ENCODE assay signal across 30 cellular contexts in the genomic region with DNA sequence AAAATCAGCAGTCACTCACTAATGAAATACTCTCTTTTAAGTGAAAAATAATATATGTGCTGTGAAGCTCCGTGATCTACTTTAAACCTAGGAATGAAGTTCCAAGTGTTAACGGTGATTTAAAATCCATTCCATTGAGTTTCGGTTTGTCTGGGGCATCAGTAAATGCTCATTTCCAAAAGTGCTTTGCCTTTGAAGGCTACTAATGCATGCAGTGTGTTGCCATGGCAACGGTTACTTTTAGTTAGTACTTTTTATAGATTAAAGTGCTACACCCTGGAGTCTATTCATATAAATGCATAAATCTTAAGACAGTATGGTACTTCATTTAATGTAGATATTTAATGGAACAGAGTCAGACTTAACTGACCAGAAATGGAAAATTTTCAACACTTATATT. TPM values are rescaled to one million over a fixed set of nuclear protein-coding genes. Genes with fewer than 3 reads are reported as not detected.
"Had no signal": no experiment of that assay in that cellular context is flagged by ENCODE, and none has a peak within 500 bp of the region (broad histone marks: within the 10 kb centered on the region; RNA-seq: fewer than 3 reads in every experiment).

No MANE protein-coding gene starts in this region.

- H3K4me1 Mint-ChIP-seq: activated naive CD8-positive, alpha-beta T cell treated with anti-CD3 and anti-CD28 coated beads, Interleukin-2, amount 10 ng/mL, durations not matched to agents 7 days and 5 days; immature natural killer cell; nephron; stimulated activated naive B cell treated with anti-CD40 and anti-IgM and Interleukin-4, amounts not matched to agents 10 μg/mL and 1 μg/mL and 100 μg/mL, for 72 hours had no signal

- H3K36me3 Mint-ChIP-seq: activated naive CD8-positive, alpha-beta T cell treated with anti-CD3 and anti-CD28 coated beads, Interleukin-2, amount 10 ng/mL, durations not matched to agents 7 days and 5 days; immature natural killer cell; stimulated activated naive B cell treated with anti-CD40 and anti-IgM and Interleukin-4, amounts not matched to agents 10 μg/mL and 1 μg/mL and 100 μg/mL, for 72 hours had no signal

- ATAC-seq: activated T-cell treated with anti-CD3 and anti-CD28 coated beads, Interleukin-2, amount 50 U/mL, for 4 hours; sciatic nerve; SK-N-SH treated with all-trans-retinoic acid at 6 μM for 48 hours; stimulated activated naive B cell treated with anti-CD40 and anti-IgM and Interleukin-4, amounts not matched to agents 10 μg/mL and 1 μg/mL and 100 μg/mL, for 72 hours had no signal

- H3K27ac ChIP-seq: cardiac muscle cell, hepatocyte, neutrophil, parathyroid adenoma, upper lobe of left lung, WERI-Rb-1 had no signal

- H3K4me3 Mint-ChIP-seq: activated naive CD8-positive, alpha-beta T cell treated with anti-CD3 and anti-CD28 coated beads, Interleukin-2, amount 10 ng/mL, durations not matched to agents 7 days and 5 days; activated T-cell treated with anti-CD3 and anti-CD28 coated beads, Interleukin-2, amount 50 U/mL, for 4 hours; immature natural killer cell; nephron; stimulated activated naive B cell treated with anti-CD40 and anti-IgM and Interleukin-4, amounts not matched to agents 10 μg/mL and 1 μg/mL and 100 μg/mL, for 72 hours had no signal

- H3K9me3 Mint-ChIP-seq: activated naive CD8-positive, alpha-beta T cell treated with anti-CD3 and anti-CD28 coated beads, Interleukin-2, amount 10 ng/mL, durations not matched to agents 7 days and 5 days; activated T-cell treated with anti-CD3 and anti-CD28 coated beads, Interleukin-2, amount 50 U/mL, for 4 hours; activated T-helper 2 cell treated with anti-CD3 and anti-CD28 coated beads, Interferon-gamma antibody, Interleukin-2, Interleukin-4, amounts not matched to agents 10 μg/mL and 5 μg/mL and 100 μg/mL, durations not matched to agents 14 hours and 24 hours and 36 hours had no signal

- H3K27ac Mint-ChIP-seq: activated naive CD8-positive, alpha-beta T cell treated with anti-CD3 and anti-CD28 coated beads, Interleukin-2, amount 10 ng/mL, durations not matched to agents 7 days and 5 days; activated T-helper 2 cell treated with anti-CD3 and anti-CD28 coated beads, Interferon-gamma antibody, Interleukin-2, Interleukin-4, amounts not matched to agents 10 μg/mL and 5 μg/mL and 100 μg/mL, durations not matched to agents 14 hours and 24 hours and 36 hours; immature natural killer cell; nephron; stimulated activated naive B cell treated with anti-CD40 and anti-IgM and Interleukin-4, amounts not matched to agents 10 μg/mL and 1 μg/mL and 100 μg/mL, for 72 hours had no signal

- DNase-seq: activated CD4-positive, CD25-positive, alpha-beta regulatory T cell treated with anti-CD3 and anti-CD28 coated beads, Interleukin-2, amount 50 U/mL, for 72 hours; activated CD8-positive, alpha-beta memory T cell treated with anti-CD3 and anti-CD28 coated beads for 24 hours; activated CD8-positive, alpha-beta memory T cell treated with anti-CD3 and anti-CD28 coated beads, Interleukin-2, amount 50 U/mL, for 4 hours; activated naive CD4-positive, alpha-beta T cell treated with Interleukin-2 at 50 U/mL for 16 hours; activated naive CD8-positive, alpha-beta T cell treated with anti-CD3 and anti-CD28 coated beads, Interleukin-2, amount 10 ng/mL, durations not matched to agents 7 days and 5 days; activated T-cell treated with anti-CD3 and anti-CD28 coated beads, Interleukin-2, amount 50 U/mL, for 4 hours; dermis blood vessel endothelial cell; effector memory CD4-positive, alpha-beta T cell; glutamatergic neuron; immature natural killer cell; kidney glomerular epithelial cell; stimulated activated CD4-positive, alpha-beta T cell treated with anti-CD3 and anti-CD28 coated beads, Interleukin-15, amount 100 ng/mL, for 24 hours; stimulated activated CD8-positive, alpha-beta memory T cell treated with anti-CD3 and anti-CD28 coated beads, Interleukin-4, amount 100 ng/mL, for 48 hours; stimulated activated naive B cell treated with anti-CD40 and anti-IgM and Interleukin-4, amounts not matched to agents 10 μg/mL and 1 μg/mL and 100 μg/mL, for 72 hours; upper lobe of left lung; WERI-Rb-1 had no signal

- H3K27me3 Mint-ChIP-seq: stimulated activated naive B cell treated with anti-CD40 and anti-IgM and Interleukin-4, amounts not matched to agents 10 μg/mL and 1 μg/mL and 100 μg/mL, for 72 hours had no signal

RNA-seq across cellular contexts. Expression of a gene that starts 46.5 kb away (rescaled TPM):
- total RNA-seq: activated T-helper 2 cell treated with anti-CD3 and anti-CD28 coated beads, Interferon-gamma antibody, Interleukin-2, Interleukin-4, amounts not matched to agents 10 μg/mL and 5 μg/mL and 100 μg/mL, durations not matched to agents 14 hours and 24 hours and 36 hours; cardiac muscle cell; chondrocyte; frontal cortex; mononuclear cell; myocyte; smooth muscle cell; T-helper 2 cell treated with Interferon-gamma antibody and Interleukin-4, amounts not matched to agents 100 ng/mL and 5 ng/mL, for 36 hours; upper lobe of left lung had no signal
